ENCODE assay signal across 8 cellular contexts in the genomic region with DNA sequence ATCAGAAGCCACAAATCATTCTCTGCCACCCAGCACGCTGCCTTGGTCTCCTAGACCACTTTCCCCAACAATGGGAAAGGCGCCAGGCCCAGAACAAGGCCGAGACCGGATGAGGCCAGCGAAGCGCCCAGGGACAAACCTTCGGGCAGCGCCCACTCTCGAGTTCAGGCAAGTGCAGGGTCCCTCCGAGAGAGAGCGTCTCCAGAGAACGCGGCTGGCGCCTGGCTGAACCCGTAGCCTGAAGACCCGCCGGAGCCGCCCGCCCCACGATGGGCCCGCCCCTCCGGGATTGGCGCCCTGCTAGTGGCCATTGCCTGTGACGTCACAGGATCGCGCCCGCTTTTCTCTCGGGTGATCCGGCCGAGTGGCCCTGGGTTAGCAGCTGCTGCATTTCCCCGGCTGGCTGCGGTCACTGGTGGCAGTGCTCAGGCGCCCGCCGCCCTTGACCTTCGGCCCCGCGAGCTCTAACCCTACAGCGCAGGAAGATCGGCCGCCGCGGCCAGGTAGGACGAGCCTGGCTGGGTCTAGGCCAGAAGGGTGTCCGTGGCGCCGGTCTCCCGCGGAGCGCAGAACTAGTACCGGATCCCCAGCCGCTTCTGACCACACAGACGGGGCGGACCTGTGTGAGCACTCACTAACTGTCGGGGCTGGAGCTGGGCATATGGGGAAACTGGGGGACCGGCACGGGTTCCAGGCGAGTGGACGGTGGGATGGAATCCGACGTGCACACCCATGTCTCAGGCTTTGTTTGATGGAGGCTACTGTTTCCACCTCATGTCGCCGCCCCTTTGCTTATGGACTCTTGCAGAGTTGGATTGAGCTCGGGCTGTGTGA. TPM values are rescaled to one million over a fixed set of nuclear protein-coding genes. Genes with fewer than 3 reads are reported as not detected.
A peak's percentile ranks its signal among the peaks of the same experiment; 100 is the strongest.
DNase-seq lines count a peak whose midpoint lies in the region; ATAC-seq and TF ChIP-seq lines count a peak whose summit lies in the region.

A gene with protein sequence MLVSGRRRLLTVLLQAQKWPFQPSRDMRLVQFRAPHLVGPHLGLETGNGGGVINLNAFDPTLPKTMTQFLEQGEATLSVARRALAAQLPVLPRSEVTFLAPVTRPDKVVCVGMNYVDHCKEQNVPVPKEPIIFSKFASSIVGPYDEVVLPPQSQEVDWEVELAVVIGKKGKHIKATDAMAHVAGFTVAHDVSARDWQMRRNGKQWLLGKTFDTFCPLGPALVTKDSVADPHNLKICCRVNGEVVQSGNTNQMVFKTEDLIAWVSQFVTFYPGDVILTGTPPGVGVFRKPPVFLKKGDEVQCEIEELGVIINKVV (plus strand): TSS at position 339 of the 834 bp plus-strand sequence. CDS start 2,851 bp downstream, outside the sequence.

- no peaks in the 10 kb centered on the region for H3K9me3 ChIP-seq in DOHH2 (ENCODE audit: control insufficient read depth, insufficient read depth, low read length)
- H3K9me3 ChIP-seq in esophagus squamous epithelium, result no peaks in the 10 kb centered on the region

- H3K9me3 Mint-ChIP-seq in GM23338, result no peaks in the 10 kb centered on the region

- H3K4me3 ChIP-seq in DOHH2 (ENCODE audit: low read length), result peak within 1 kb of the TSS; percentile 98
- peak within 1 kb of the TSS; percentile 94 for H3K4me3 ChIP-seq in GM23338
- H3K4me3 ChIP-seq in esophagus squamous epithelium, result peak within 1 kb of the TSS; percentile 76 to 99 (median 90)

- peaks cover 10% of the 10 kb centered on the region for H3K27me3 Mint-ChIP-seq in GM23338 (ENCODE audit: insufficient read depth, low read depth, poor library complexity)

- peak within 1 kb of the TSS; percentile 98 for H3K4me3 Mint-ChIP-seq in GM23338

- no peak for TF ChIP-seq CTCF in DOHH2 (IDR thresholded peaks at IDR 0.05; ENCODE audit: low read depth, low read length, poor library complexity, severe bottlenecking)
- no peak for TF ChIP-seq CTCF in GM23338 (conservative IDR thresholded peaks at IDR 0.05; ENCODE audit: low read depth in 2 of 2)
- TF ChIP-seq CTCF in esophagus squamous epithelium (IDR thresholded peaks at IDR 0.05), result peak in 2 of 6 experiments; percentile 4 to 21

- H3K27me3 ChIP-seq in DOHH2 (ENCODE audit: control insufficient read depth, low read length), result no peaks in the 10 kb centered on the region
- H3K27me3 ChIP-seq in GM23338 (ENCODE audit: insufficient read depth), result peaks cover 7% of the 10 kb centered on the region
- no peaks in the 10 kb centered on the region for H3K27me3 ChIP-seq in esophagus squamous epithelium

- H3K79me2 ChIP-seq in DOHH2 (ENCODE audit: control insufficient read depth, low read length) (peaks cover 27% of the 10 kb centered on the region), GM23338 (replicated peaks; ENCODE audit: insufficient read depth) (peaks cover 15% of the 10 kb centered on the region)

- H3K9me2 ChIP-seq in DOHH2 (replicated peaks; ENCODE audit: control insufficient read depth, low read length) (no peaks in the 10 kb centered on the region), GM23338 (ENCODE audit: insufficient read depth) (no peaks in the 10 kb centered on the region)

- peaks cover 13% of the 10 kb centered on the region for H3K4me1 ChIP-seq in DOHH2 (ENCODE audit: control insufficient read depth, low read length)
- H3K4me1 ChIP-seq in GM23338 (ENCODE audit: insufficient read depth), result no peaks in the 10 kb centered on the region; the same call in 1 of the 2 replicates
- H3K4me1 ChIP-seq in esophagus squamous epithelium, result peaks cover 14 to 29% (median 15%) of the 10 kb centered on the region in 3 donors

- 0 out of 2 replicates have a peak, but pooled peaks cover 4% of the 10 kb centered on the region for H3K36me3 ChIP-seq in DOHH2 (ENCODE audit: control insufficient read depth, low read length)
- no peaks in the 10 kb centered on the region for H3K36me3 ChIP-seq in GM23338 (ENCODE audit: insufficient read depth)
- peaks cover 0 to 10% (median 0%) of the 10 kb centered on the region in 3 donors for H3K36me3 ChIP-seq in esophagus squamous epithelium

- intact Hi-C loops in esophagus squamous epithelium (cut with DNase I), result no loop called here

- WGBS in esophagus squamous epithelium, 2 donors, result 0% methylated on average over 2 to 22 of the region's 64 CpGs

- H3K27ac Mint-ChIP-seq in GM23338, result peak within 1 kb of the TSS; percentile 98

- peak within 1 kb of the TSS; percentile 99 for H2AFZ ChIP-seq in GM23338

- H3K27ac ChIP-seq in DOHH2 (ENCODE audit: low read depth, low read length) (peak within 1 kb of the TSS; percentile 35), GM23338 (ENCODE audit: low read depth) (no peak within 1 kb of the TSS), esophagus squamous epithelium (peak within 1 kb of the TSS; percentile 85 to 93 (median 92))

- H3K4me2 ChIP-seq in DOHH2 (ENCODE audit: low read length) (peak within 1 kb of the TSS; percentile 88), GM23338 (peak within 1 kb of the TSS; percentile 93)

- H3F3A ChIP-seq in DOHH2 (ENCODE audit: control insufficient read depth, insufficient read depth) (no peaks in the 10 kb centered on the region), GM23338 (replicated peaks; ENCODE audit: low read depth) (no peaks in the 10 kb centered on the region)

- peak; percentile 96 for ATAC-seq in GM23338

- H4K20me1 ChIP-seq in DOHH2 (ENCODE audit: control insufficient read depth, insufficient read depth, low read depth, low read length) (no peaks in the 10 kb centered on the region), GM23338 (replicated peaks; ENCODE audit: insufficient read depth) (peaks cover 8% of the 10 kb centered on the region)

- peak; percentile 96 for DNase-seq in GM23338 (ENCODE audit: low spot score)
- peak; percentile 83 to 85 for DNase-seq in Kasumi-1 (lab: John Stamatoyannopoulos, UW)
- peak; percentile 90 for DNase-seq in RKO (ENCODE audit: low spot score)
- peak; percentile 84 for DNase-seq in activated T-helper 1 cell treated with Interleukin-2 at 50 U/mL for 16 hours (ENCODE audit: low read depth)
- peak; percentile 78 for DNase-seq in esophagus squamous epithelium (lab: John Stamatoyannopoulos, UW)
- DNase-seq in myocyte (ENCODE audit: low read depth), result peak; percentile 97
- DNase-seq in stimulated activated CD8-positive, alpha-beta memory T cell treated with anti-CD3 and anti-CD28 coated beads, Interleukin-7, amount 100 ng/mL, for 48 hours (ENCODE audit: extremely low read depth in 1 of 2, low read depth in 1 of 2), result peak; percentile 86 to 98

- no peaks in the 10 kb centered on the region for H3K36me3 Mint-ChIP-seq in GM23338 (ENCODE audit: low read depth)

- peaks cover 11% of the 10 kb centered on the region; the same call in 2 of the 3 replicates for H3K4me1 Mint-ChIP-seq in GM23338

- TF ChIP-seq POLR2A in esophagus squamous epithelium (IDR thresholded peaks at IDR 0.05), result peak in 2 of 4 donors; percentile 68 to 78

TF ChIP-seq in GM23338, 12 proteins besides CTCF, POLR2A, EP300 and RAD21 (continues in another document):
- TF ChIP-seq ZNF331 (CRISPR knock-in tag; IDR thresholded peaks at IDR 0.05; ENCODE audit: low read depth), result no peak
- TF ChIP-seq EZH2phosphoT487 (IDR thresholded peaks at IDR 0.05; ENCODE audit: unreplicated experiment), result no peak
- no peak for TF ChIP-seq ZNF114 (CRISPR knock-in tag; IDR thresholded peaks at IDR 0.05)
- peak; percentile 99 for TF ChIP-seq CREB1 (CRISPR knock-in tag; IDR thresholded peaks at IDR 0.05; ENCODE audit: low read depth)

RNA-seq across cellular contexts. Expression of the gene that starts here (rescaled TPM):
- total RNA-seq in GM23338 (2014; rRNA removed; shearing (Covaris generic)), result 48.1 and 51.0 TPM in 2 replicates
- 26.8 and 27.6 TPM in 2 replicates for polyA plus RNA-seq in GM23338 (2016; fragmentation: Nextera tagmentation; extraction: Ambion mirVana)
- total RNA-seq in esophagus squamous epithelium (10 to 100 TPM in 2 of 4 donors, 1 to 10 TPM in 2; 8.1 to 18.1 (median 13.7) TPM), myocyte (35.1 and 37.6 TPM in 2 replicates)
- 38.9 TPM for polyA plus RNA-seq in myocyte (2012)
